Comparison of ENCODE assay signal across 18 cellular contexts in genomic region chr22:27771637-27772369, GRCh38.
"Had no signal": no experiment of that assay in that cellular context is flagged by ENCODE, and none has a peak within 500 bp of the region (broad histone marks: within the 10 kb centered on the region; RNA-seq: fewer than 3 reads in every experiment).

No MANE protein-coding gene starts in this region.

- H3K27ac ChIP-seq: body of pancreas, epithelial cell of prostate, parathyroid adenoma, upper lobe of right lung had no signal

- H3K4me3 ChIP-seq: body of pancreas, lung, thoracic aorta, upper lobe of right lung had no signal

- DNase-seq: activated CD4-positive, alpha-beta T cell treated with anti-CD3 and anti-CD28 coated beads, Interleukin-2, amount 10 ng/mL, durations not matched to agents 7 days and 5 days; activated CD4-positive, CD25-positive, alpha-beta regulatory T cell; activated CD8-positive, alpha-beta memory T cell treated with anti-CD3 and anti-CD28 coated beads, Interleukin-2, amount 50 U/mL, for 48 hours; activated gamma-delta T cell; activated T-cell treated with anti-CD3 and anti-CD28 coated beads, Interleukin-2, amount 50 U/mL, for 72 hours; amniotic stem cell; body of pancreas; cortex of kidney; effector memory CD4-positive, alpha-beta T cell; midbrain; stimulated activated CD4-positive, alpha-beta T cell treated with anti-CD3 and anti-CD28 coated beads, Interleukin-12 subunit alpha, Interleukin-12 subunit beta, amount 100 ng/mL, for 4 hours; stimulated activated CD4-positive, alpha-beta T cell treated with anti-CD3 and anti-CD28 coated beads, Interleukin-2, amount 100 ng/mL, for 24 hours; upper lobe of right lung had no signal

- H3K79me2 ChIP-seq: parathyroid adenoma had no signal

- H2AFZ ChIP-seq: parathyroid adenoma had no signal

- H3K9ac ChIP-seq: parathyroid adenoma had no signal

- H3K27me3 ChIP-seq: body of pancreas, upper lobe of right lung had no signal

- H3K4me1 ChIP-seq: body of pancreas, parathyroid adenoma had no signal

- H3K36me3 ChIP-seq: thoracic aorta, upper lobe of right lung had no signal

- H3K9me3 ChIP-seq: body of pancreas, thoracic aorta, upper lobe of right lung had no signal

- FAIRE-seq: TTC549 had no signal
